Comparison of ENCODE assay signal across 1 cellular context in the genomic region with DNA sequence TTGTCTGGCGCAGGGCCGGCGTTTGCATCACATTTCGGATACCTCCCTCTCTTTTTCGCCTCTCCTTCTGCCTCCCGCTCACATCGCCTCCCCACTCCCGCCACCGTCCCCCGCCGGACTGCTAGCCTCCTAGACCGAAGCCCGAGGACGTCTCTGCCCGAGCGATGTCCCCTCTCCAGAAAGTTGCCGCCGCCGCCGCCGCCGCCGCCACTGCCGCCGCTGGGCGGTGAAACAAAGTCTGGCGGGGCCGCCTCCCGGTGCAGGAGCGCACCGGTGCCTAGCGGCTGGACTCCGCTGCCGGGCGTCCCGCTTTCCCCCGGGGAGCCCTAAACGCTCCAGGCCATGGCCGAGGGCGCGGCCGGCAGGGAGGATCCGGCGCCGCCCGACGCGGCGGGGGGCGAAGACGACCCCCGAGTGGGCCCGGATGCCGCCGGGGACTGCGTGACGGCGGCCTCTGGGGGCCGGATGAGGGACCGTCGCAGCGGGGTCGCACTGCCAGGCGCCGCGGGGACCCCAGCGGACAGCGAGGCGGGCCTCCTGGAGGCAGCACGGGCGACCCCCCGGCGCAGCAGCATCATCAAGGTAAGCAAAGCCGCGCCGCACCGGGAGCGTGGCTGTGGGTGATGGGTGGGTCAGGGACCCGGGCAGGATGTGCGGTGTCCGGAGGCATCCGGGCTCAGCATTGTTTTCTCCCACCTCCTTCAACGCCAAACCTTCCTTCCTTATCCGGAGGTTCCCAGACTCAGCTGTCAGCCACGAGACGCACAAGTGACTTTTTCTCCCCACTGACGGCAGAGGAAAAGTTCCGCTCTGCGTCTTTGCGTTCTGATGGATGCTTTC.
TF ChIP-seq lines count a peak whose summit lies in the region.

No MANE protein-coding gene starts in this region.

TF ChIP-seq in neural cell, 6 proteins besides CTCF, POLR2A, EP300 and RAD21 (continued from another document):
- TF ChIP-seq, protein P1, sequence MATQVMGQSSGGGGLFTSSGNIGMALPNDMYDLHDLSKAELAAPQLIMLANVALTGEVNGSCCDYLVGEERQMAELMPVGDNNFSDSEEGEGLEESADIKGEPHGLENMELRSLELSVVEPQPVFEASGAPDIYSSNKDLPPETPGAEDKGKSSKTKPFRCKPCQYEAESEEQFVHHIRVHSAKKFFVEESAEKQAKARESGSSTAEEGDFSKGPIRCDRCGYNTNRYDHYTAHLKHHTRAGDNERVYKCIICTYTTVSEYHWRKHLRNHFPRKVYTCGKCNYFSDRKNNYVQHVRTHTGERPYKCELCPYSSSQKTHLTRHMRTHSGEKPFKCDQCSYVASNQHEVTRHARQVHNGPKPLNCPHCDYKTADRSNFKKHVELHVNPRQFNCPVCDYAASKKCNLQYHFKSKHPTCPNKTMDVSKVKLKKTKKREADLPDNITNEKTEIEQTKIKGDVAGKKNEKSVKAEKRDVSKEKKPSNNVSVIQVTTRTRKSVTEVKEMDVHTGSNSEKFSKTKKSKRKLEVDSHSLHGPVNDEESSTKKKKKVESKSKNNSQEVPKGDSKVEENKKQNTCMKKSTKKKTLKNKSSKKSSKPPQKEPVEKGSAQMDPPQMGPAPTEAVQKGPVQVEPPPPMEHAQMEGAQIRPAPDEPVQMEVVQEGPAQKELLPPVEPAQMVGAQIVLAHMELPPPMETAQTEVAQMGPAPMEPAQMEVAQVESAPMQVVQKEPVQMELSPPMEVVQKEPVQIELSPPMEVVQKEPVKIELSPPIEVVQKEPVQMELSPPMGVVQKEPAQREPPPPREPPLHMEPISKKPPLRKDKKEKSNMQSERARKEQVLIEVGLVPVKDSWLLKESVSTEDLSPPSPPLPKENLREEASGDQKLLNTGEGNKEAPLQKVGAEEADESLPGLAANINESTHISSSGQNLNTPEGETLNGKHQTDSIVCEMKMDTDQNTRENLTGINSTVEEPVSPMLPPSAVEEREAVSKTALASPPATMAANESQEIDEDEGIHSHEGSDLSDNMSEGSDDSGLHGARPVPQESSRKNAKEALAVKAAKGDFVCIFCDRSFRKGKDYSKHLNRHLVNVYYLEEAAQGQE (IDR thresholded peaks at IDR 0.05; ENCODE audit: borderline replicate concordance) = no peak
- no peak for TF ChIP-seq POLR2AphosphoS5 (IDR thresholded peaks at IDR 0.05)
- TF ChIP-seq EZH2 (IDR thresholded peaks at IDR 0.05; ENCODE audit: borderline replicate concordance, insufficient read depth, low read length, poor library complexity, severe bottlenecking) = no peak
- TF ChIP-seq TAF1 (IDR thresholded peaks at IDR 0.05; ENCODE audit: low read depth) = no peak
- TF ChIP-seq SMC3 (conservative IDR thresholded peaks at IDR 0.05; ENCODE audit: poor library complexity) = peak; percentile 26
